In the genomic region with DNA sequence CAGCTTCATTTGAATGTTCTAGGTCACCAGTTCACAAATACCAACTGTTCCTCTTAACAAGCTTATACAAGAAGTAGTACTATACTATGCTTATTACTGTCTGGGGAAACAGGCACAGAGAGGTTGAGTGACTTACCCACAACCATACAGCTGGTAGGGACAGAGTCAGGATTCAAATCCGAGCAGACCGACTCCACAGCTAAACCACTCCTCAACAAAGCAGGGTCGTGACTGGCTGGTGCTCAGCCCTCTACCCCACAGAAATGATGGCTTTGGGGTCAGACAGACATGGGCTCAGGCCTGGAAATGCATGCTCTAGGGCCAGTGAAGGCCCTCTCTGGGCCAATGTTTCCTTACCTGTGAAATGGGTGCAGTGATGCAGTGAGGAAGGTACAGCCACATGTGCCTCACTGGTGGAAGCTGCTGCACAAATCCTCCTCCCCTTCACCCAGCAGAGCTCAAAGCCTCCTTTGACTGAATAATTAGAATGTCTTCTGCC, we compare ENCODE assay signal across 19 cellular contexts.
DNase-seq lines count a peak whose midpoint lies in the region; ATAC-seq and TF ChIP-seq lines count a peak whose summit lies in the region.
"Had no signal": no experiment of that assay in that cellular context is flagged by ENCODE, and none has a peak within 500 bp of the region (broad histone marks: within the 10 kb centered on the region; RNA-seq: fewer than 3 reads in every experiment).

No MANE protein-coding gene starts in this region.

- no peak overlapping the region for H3K4me3 Mint-ChIP-seq in natural killer cell treated with Interleukin-12 subunit alpha and Interleukin-12 subunit beta and Interleukin-15 and Interleukin-18, amount 100 ng/mL, for 72 hours
- H3K4me3 Mint-ChIP-seq: CD8-positive, alpha-beta T cell; naive thymus-derived CD4-positive, alpha-beta T cell had no signal

- H3K27ac Mint-ChIP-seq in natural killer cell treated with Interleukin-12 subunit alpha and Interleukin-12 subunit beta and Interleukin-15 and Interleukin-18, amount 100 ng/mL, for 72 hours, result peak overlapping the region in 1 of 2 donors; percentile 34
- H3K27ac Mint-ChIP-seq: CD8-positive, alpha-beta T cell; naive thymus-derived CD4-positive, alpha-beta T cell had no signal

- no peak overlapping the region for H3K14ac ChIP-seq in mesenchymal stem cell (ENCODE audit: low read length in 2 of 2)

- H2BK12ac ChIP-seq in mesenchymal stem cell (ENCODE audit: low read length in 2 of 2), result peak overlapping the region; percentile 33 to 43

- no peaks in the 10 kb centered on the region for H3K79me1 ChIP-seq in mesenchymal stem cell (replicated peaks; ENCODE audit: low read length, poor library complexity, severe bottlenecking)

- H3K27ac ChIP-seq in right cardiac atrium (ENCODE audit: low read length), result peak overlapping the region; percentile 28
- H3K27ac ChIP-seq in brain microvascular endothelial cell, result peak overlapping the region; percentile 86
- H3K27ac ChIP-seq in mesenchymal stem cell (ENCODE audit: low read length, poor library complexity, severe bottlenecking), result no peak overlapping the region
- H3K27ac ChIP-seq: cardiac muscle cell, parathyroid adenoma had no signal

- H2AFZ ChIP-seq in mesenchymal stem cell (ENCODE audit: low read depth, low read length), result no peak overlapping the region
- H2AFZ ChIP-seq: parathyroid adenoma had no signal

- intact Hi-C loops in right cardiac atrium (cut with DNase I), result loop anchor here in 1 of 4 donors (5.0 kb wide), 1 partner anchor 56 kb away; no protein-coding TSS in a partner anchor
- intact Hi-C loops in left cardiac atrium (cut with DNase I), result no loop called here

- no peak overlapping the region for H3K4me3 ChIP-seq in right cardiac atrium (ENCODE audit: low read length)
- H3K4me3 ChIP-seq in brain microvascular endothelial cell (ENCODE audit: low read depth, low read length), result no peak overlapping the region
- no peak overlapping the region for H3K4me3 ChIP-seq in mesenchymal stem cell (ENCODE audit: insufficient read depth in 1 of 2, low read depth in 1 of 2, low read length in 2 of 2)
- H3K4me3 ChIP-seq: cardiac muscle cell, esophagus squamous epithelium, skin epidermis had no signal

- no peak overlapping the region for H3K23ac ChIP-seq in mesenchymal stem cell (ENCODE audit: low read length in 2 of 2)

- no peaks in the 10 kb centered on the region for H3K9me3 Mint-ChIP-seq in natural killer cell treated with Interleukin-12 subunit alpha and Interleukin-12 subunit beta and Interleukin-15 and Interleukin-18, amount 100 ng/mL, for 72 hours
- H3K9me3 Mint-ChIP-seq: CD8-positive, alpha-beta T cell had no signal

- no peaks in the 10 kb centered on the region for H3K36me3 ChIP-seq in brain microvascular endothelial cell (replicated peaks)
- no peaks in the 10 kb centered on the region for H3K36me3 ChIP-seq in mesenchymal stem cell (ENCODE audit: control insufficient read depth in 1 of 2, insufficient read depth in 2 of 2, low read depth in 1 of 2, low read length in 2 of 2)
- H3K36me3 ChIP-seq: cardiac muscle cell, esophagus squamous epithelium had no signal

- ATAC-seq in right cardiac atrium, result no peak
- no peak for ATAC-seq in left cardiac atrium
- no peak for ATAC-seq in natural killer cell treated with Interleukin-12 subunit alpha and Interleukin-12 subunit beta and Interleukin-15 and Interleukin-18, amount 100 ng/mL, for 72 hours
- ATAC-seq: CD8-positive, alpha-beta T cell had no signal

- H3K4me2 ChIP-seq in mesenchymal stem cell (ENCODE audit: low read length, poor library complexity, severe bottlenecking), result no peak overlapping the region

- peak in 1 of 3 donors; percentile 6 for DNase-seq in right cardiac atrium
- no peak for DNase-seq in left cardiac atrium
- DNase-seq in brain microvascular endothelial cell, result no peak
- no peak for DNase-seq in mesenchymal stem cell
- no peak for DNase-seq in natural killer cell treated with Interleukin-12 subunit alpha and Interleukin-12 subunit beta and Interleukin-15 and Interleukin-18, amount 100 ng/mL, for 72 hours (ENCODE audit: low spot score)
- no peak for DNase-seq in activated CD4-positive, CD25-positive, alpha-beta regulatory T cell treated with anti-CD3 and anti-CD28 coated beads, Interleukin-2, amount 50 U/mL, for 72 hours
- DNase-seq in stimulated activated CD4-positive, alpha-beta T cell treated with anti-CD3 and anti-CD28 coated beads, Interleukin-15, amount 100 ng/mL, for 24 hours, result no peak
- DNase-seq in stimulated activated naive CD4-positive, alpha-beta T cell treated with Interleukin-2 at 50 U/mL for 16 hours (lab: John Stamatoyannopoulos, UW), result no peak
- DNase-seq: activated CD4-positive, alpha-beta T cell treated with anti-CD3 and anti-CD28 coated beads for 48 hours; CD8-positive, alpha-beta T cell; DMS79 treated with DMSO at 0.1 percent for 48 hours; esophagus squamous epithelium; naive thymus-derived CD4-positive, alpha-beta T cell; NCI-H187; NCI-H2227 treated with DMSO at 0.1 percent for 48 hours; stimulated activated CD4-positive, alpha-beta T cell treated with anti-CD3 and anti-CD28 coated beads, Interleukin-4, amount 100 ng/mL, for 1 hour had no signal

- peak overlapping the region; percentile 18 to 67 for H3K4ac ChIP-seq in mesenchymal stem cell (ENCODE audit: low read depth in 1 of 2, low read length in 2 of 2)

- peak overlapping the region; percentile 5 for H4K91ac ChIP-seq in mesenchymal stem cell (ENCODE audit: low read length)

- no peaks in the 10 kb centered on the region for H3K27me3 ChIP-seq in right cardiac atrium (ENCODE audit: control insufficient read depth, insufficient read depth)
- H3K27me3 ChIP-seq in brain microvascular endothelial cell (replicated peaks), result no peaks in the 10 kb centered on the region
- no peaks in the 10 kb centered on the region for H3K27me3 ChIP-seq in mesenchymal stem cell (ENCODE audit: control insufficient read depth in 1 of 2, insufficient read depth in 1 of 2, low read length in 2 of 2)
- H3K27me3 ChIP-seq: cardiac muscle cell, esophagus squamous epithelium had no signal

- H3K36me3 Mint-ChIP-seq in natural killer cell treated with Interleukin-12 subunit alpha and Interleukin-12 subunit beta and Interleukin-15 and Interleukin-18, amount 100 ng/mL, for 72 hours, result no peaks in the 10 kb centered on the region
- H3K36me3 Mint-ChIP-seq: CD8-positive, alpha-beta T cell had no signal

- WGBS in right cardiac atrium, result 88% methylated on average over 3 of the region's 3 CpGs
- 95% methylated on average over 3 of the region's 3 CpGs for WGBS in mesenchymal stem cell

- no peak overlapping the region for H2BK120ac ChIP-seq in mesenchymal stem cell (ENCODE audit: low read depth, low read length)

- H3K18ac ChIP-seq in mesenchymal stem cell (ENCODE audit: low read depth in 1 of 2, low read length in 2 of 2), result peak overlapping the region; percentile 52 to 82

- TF ChIP-seq CTCF in brain microvascular endothelial cell (IDR thresholded peaks at IDR 0.05; ENCODE audit: low read depth, low read length, missing control alignments), result no peak

- peaks cover 0 to 5% of the 10 kb centered on the region in 2 donors for H3K27me3 Mint-ChIP-seq in natural killer cell treated with Interleukin-12 subunit alpha and Interleukin-12 subunit beta and Interleukin-15 and Interleukin-18, amount 100 ng/mL, for 72 hours

- H3K4me1 ChIP-seq in right cardiac atrium (ENCODE audit: control insufficient read depth, insufficient read depth, low read length) (peaks cover 22% of the 10 kb centered on the region), mesenchymal stem cell (ENCODE audit: control insufficient read depth, insufficient read depth, low read depth, low read length) (peaks cover 48% of the 10 kb centered on the region)

- H2AK5ac ChIP-seq in mesenchymal stem cell (ENCODE audit: low read length, severe bottlenecking), result no peak overlapping the region

- H2BK15ac ChIP-seq in mesenchymal stem cell (ENCODE audit: low read depth, poor library complexity, severe bottlenecking), result peak overlapping the region; percentile 78

- peaks cover 17 to 28% of the 10 kb centered on the region in 2 donors for H3K4me1 Mint-ChIP-seq in natural killer cell treated with Interleukin-12 subunit alpha and Interleukin-12 subunit beta and Interleukin-15 and Interleukin-18, amount 100 ng/mL, for 72 hours (ENCODE audit: low read depth in 2 of 2)

- H3K9ac ChIP-seq in mesenchymal stem cell (ENCODE audit: low read length), result peak overlapping the region; percentile 67
- H3K9ac ChIP-seq: parathyroid adenoma had no signal

- peak overlapping the region; percentile 8 for H4K8ac ChIP-seq in mesenchymal stem cell (ENCODE audit: low read length)

- H3K9me3 ChIP-seq in right cardiac atrium (ENCODE audit: control insufficient read depth, low read length) (no peaks in the 10 kb centered on the region), mesenchymal stem cell (ENCODE audit: control insufficient read depth, low read length) (no peaks in the 10 kb centered on the region)

- in situ Hi-C loops in brain microvascular endothelial cell (cut with HindIII; ENCODE audit: low pct_ligation_motif_present, low sequenced_read_pairs), result no loop called here

- H2BK5ac ChIP-seq in mesenchymal stem cell (ENCODE audit: low read depth, low read length, poor library complexity, severe bottlenecking), result no peak overlapping the region
